In genomic region chr10:101018600-101019439, GRCh38 we compare ENCODE assay signal across 8 cellular contexts. TPM values are rescaled to one million over a fixed set of nuclear protein-coding genes. Genes with fewer than 3 reads are reported as not detected.
DNase-seq lines count a peak whose midpoint lies in the region; ATAC-seq and TF ChIP-seq lines count a peak whose summit lies in the region.

No MANE protein-coding gene starts in this region.

- peak overlapping the region; percentile 51 for H3K4me2 ChIP-seq in OCI-LY7 (ENCODE audit: low read length)

- no peaks in the 10 kb centered on the region for H4K20me1 ChIP-seq in OCI-LY7 (ENCODE audit: insufficient read depth, low read length)

- H3K27ac ChIP-seq in CD4-positive, alpha-beta memory T cell (ENCODE audit: low read depth, low read length) = no peak overlapping the region
- H3K27ac ChIP-seq in OCI-LY7 (ENCODE audit: low read depth, low read length, poor library complexity, severe bottlenecking) (no peak overlapping the region), esophagus squamous epithelium (no peak overlapping the region)

- H3K27me3 ChIP-seq in CD4-positive, alpha-beta memory T cell (ENCODE audit: insufficient read depth, low read length) = peaks cover 11% of the 10 kb centered on the region
- H3K27me3 ChIP-seq in esophagus squamous epithelium = peaks cover 0 to 55% (median 0%) of the 10 kb centered on the region in 4 donors

- POLR2A ChIA-PET in CD4-positive, alpha-beta memory T cell (lab: Charles Lee; ENCODE audit: partially characterized antibody) = interaction anchor here (0.5 to 3.3 kb wide), 4 partner anchors 13 to 39 kb away, joined by 3 to 13 read pairs (median 4); partner anchors contain the start of genes PDZD7 and SFXN3
- POLR2A ChIA-PET in OCI-LY7 (lab: Charles Lee) = interaction anchor here (1.3 kb wide), 1 partner anchor 32 kb away, joined by 3 read pairs; no protein-coding TSS in a partner anchor

- H3K4me3 Mint-ChIP-seq in CD4-positive, alpha-beta memory T cell = no peak overlapping the region
- H3K4me3 Mint-ChIP-seq in activated T-cell treated with anti-CD3 and anti-CD28 coated beads, Interleukin-2, amount 50 U/mL, for 24 hours = no peak overlapping the region
- H3K4me3 Mint-ChIP-seq in naive B cell = peak overlapping the region in 7 of 8 donors; percentile 23 to 86 (median 71)

- intact Hi-C loops in CD4-positive, alpha-beta memory T cell (cut with micrococcal nuclease) = loop anchor here (1.0 kb wide), 1 partner anchor 49 kb away; no protein-coding TSS in a partner anchor
- intact Hi-C loops in OCI-LY7 (cut with micrococcal nuclease; ENCODE audit: unreplicated experiment) (no loop called here), esophagus squamous epithelium (cut with DNase I) (no loop called here)

- peaks cover 5 to 10% (median 6%) of the 10 kb centered on the region in 4 donors for H3K4me1 Mint-ChIP-seq in CD4-positive, alpha-beta memory T cell
- peaks cover 24% of the 10 kb centered on the region for H3K4me1 Mint-ChIP-seq in activated T-cell treated with anti-CD3 and anti-CD28 coated beads, Interleukin-2, amount 50 U/mL, for 24 hours (ENCODE audit: low read depth)
- H3K4me1 Mint-ChIP-seq in naive B cell = peaks cover 16 to 26% (median 23%) of the 10 kb centered on the region in 3 donors

- WGBS in esophagus squamous epithelium, 2 donors = 12 to 34% methylated on average over 8 to 15 of the region's 45 CpGs

- no peaks in the 10 kb centered on the region for H3K9me3 ChIP-seq in CD4-positive, alpha-beta memory T cell (ENCODE audit: control insufficient read depth in 1 of 2, low read length in 2 of 2)
- no peaks in the 10 kb centered on the region for H3K9me3 ChIP-seq in OCI-LY7 (ENCODE audit: low read length)
- no peaks in the 10 kb centered on the region for H3K9me3 ChIP-seq in esophagus squamous epithelium

- CTCF ChIA-PET in CD4-positive, alpha-beta memory T cell (lab: Charles Lee; ENCODE audit: partially characterized antibody) = interaction anchor here (1.0 to 7.2 kb wide), 21 partner anchors 9 to 71 kb away, joined by 3 to 171 read pairs (median 6); partner anchors contain the start of genes KAZALD1, LZTS2, PDZD7 and SEMA4G
- CTCF ChIA-PET in OCI-LY7 (lab: Charles Lee; ENCODE audit: unreplicated experiment) = interaction anchor here (0.9 kb wide), 1 partner anchor 10 kb away, joined by 3 read pairs; no protein-coding TSS in a partner anchor

- H3K27ac Mint-ChIP-seq in CD4-positive, alpha-beta memory T cell = no peak overlapping the region
- H3K27ac Mint-ChIP-seq in activated T-cell treated with anti-CD3 and anti-CD28 coated beads, Interleukin-2, amount 50 U/mL, for 24 hours = no peak overlapping the region
- peak overlapping the region in 4 of 6 donors; percentile 12 to 72 (median 24) for H3K27ac Mint-ChIP-seq in naive B cell

- no peak for TF ChIP-seq POLR2A in esophagus squamous epithelium (IDR thresholded peaks at IDR 0.05)

- peak overlapping the region; percentile 51; the same call in 1 of the 2 replicates for H2AFZ ChIP-seq in OCI-LY7 (ENCODE audit: low read length)

- peak; percentile 53 to 68 (median 59) for DNase-seq in CD4-positive, alpha-beta memory T cell
- DNase-seq in HFF-Myc (ENCODE audit: extremely low read depth, low read depth) (no peak), OCI-LY7 (ENCODE audit: low spot score) (peak; percentile 63), esophagus squamous epithelium (lab: John Stamatoyannopoulos, UW) (no peak), naive B cell (peak; percentile 41)
- DNase-seq in activated T-cell treated with anti-CD3 and anti-CD28 coated beads, Interleukin-2, amount 50 U/mL, for 24 hours = peak; percentile 85
- peak; percentile 90 for DNase-seq in stimulated activated naive CD8-positive, alpha-beta T cell treated with anti-CD3 and anti-CD28 coated beads, Interleukin-15, Interleukin-2, amounts not matched to agents 100 U/mL and 50 U/mL, for 24 hours

- H3K9me3 Mint-ChIP-seq in CD4-positive, alpha-beta memory T cell = no peaks in the 10 kb centered on the region
- no peaks in the 10 kb centered on the region for H3K9me3 Mint-ChIP-seq in activated T-cell treated with anti-CD3 and anti-CD28 coated beads, Interleukin-2, amount 50 U/mL, for 24 hours
- no peaks in the 10 kb centered on the region for H3K9me3 Mint-ChIP-seq in naive B cell

- no TSS peak for BruUV-seq in OCI-LY7 (replicated peaks; lab: Mats Ljungman, UMichigan)

- H3K9me2 ChIP-seq in OCI-LY7 (ENCODE audit: insufficient read depth, low read length) = no peaks in the 10 kb centered on the region

- TF ChIP-seq CTCF in HFF-Myc (IDR thresholded peaks at IDR 0.05; ENCODE audit: low read depth, low read length, missing control alignments) (peak; percentile 80), OCI-LY7 (conservative IDR thresholded peaks at IDR 0.05; ENCODE audit: low read length) (peak; percentile 77), esophagus squamous epithelium (IDR thresholded peaks at IDR 0.05) (peak in 5 of 6 experiments; percentile 50 to 79 (median 68))

- H3K4me1 ChIP-seq in CD4-positive, alpha-beta memory T cell (ENCODE audit: insufficient read depth, low read length) = peaks cover 7% of the 10 kb centered on the region
- H3K4me1 ChIP-seq in OCI-LY7 (ENCODE audit: insufficient read depth, low read length, poor library complexity, severe bottlenecking) (peaks cover 11% of the 10 kb centered on the region), esophagus squamous epithelium (peaks cover 7 to 17% (median 12%) of the 10 kb centered on the region in 3 donors)

- no peaks in the 10 kb centered on the region for H3K36me3 ChIP-seq in CD4-positive, alpha-beta memory T cell (ENCODE audit: insufficient read depth, low read length)
- H3K36me3 ChIP-seq in OCI-LY7 (ENCODE audit: insufficient read depth, low read length) (no peaks in the 10 kb centered on the region), esophagus squamous epithelium (no peaks in the 10 kb centered on the region)

- ATAC-seq in naive B cell (ENCODE audit: low read depth in 2 of 2) = peak; percentile 64
- ATAC-seq in stimulated activated naive CD8-positive, alpha-beta T cell treated with anti-CD3 and anti-CD28 coated beads, Interleukin-15, Interleukin-2, amounts not matched to agents 100 U/mL and 50 U/mL, for 24 hours = peak; percentile 75
- no peak for ATAC-seq in HG03442 (IDR thresholded peaks at IDR 0.05; ENCODE audit: unreplicated experiment)

- no peak overlapping the region for H3K4me3 ChIP-seq in CD4-positive, alpha-beta memory T cell (ENCODE audit: low read length in 2 of 2)
- H3K4me3 ChIP-seq in HFF-Myc (replicated peaks; ENCODE audit: low read depth, low read length) (no peak overlapping the region), OCI-LY7 (ENCODE audit: low read depth, low read length, poor library complexity, severe bottlenecking) (no peak overlapping the region), esophagus squamous epithelium (peak overlapping the region in 1 of 4 donors; percentile 4)

- no peaks in the 10 kb centered on the region for H3K79me2 ChIP-seq in OCI-LY7 (ENCODE audit: insufficient read depth, low read depth, low read length)

- no peaks in the 10 kb centered on the region for H3K36me3 Mint-ChIP-seq in CD4-positive, alpha-beta memory T cell
- H3K36me3 Mint-ChIP-seq in activated T-cell treated with anti-CD3 and anti-CD28 coated beads, Interleukin-2, amount 50 U/mL, for 24 hours (ENCODE audit: low read depth) = no peaks in the 10 kb centered on the region
- no peaks in the 10 kb centered on the region for H3K36me3 Mint-ChIP-seq in naive B cell

- H3K27me3 Mint-ChIP-seq in CD4-positive, alpha-beta memory T cell = peaks cover 25 to 32% of the 10 kb centered on the region in 2 donors
- H3K27me3 Mint-ChIP-seq in activated T-cell treated with anti-CD3 and anti-CD28 coated beads, Interleukin-2, amount 50 U/mL, for 24 hours = peaks cover 67% of the 10 kb centered on the region
- H3K27me3 Mint-ChIP-seq in naive B cell = peaks cover 25 to 63% (median 50%) of the 10 kb centered on the region in 3 donors

RNA-seq across cellular contexts. Expression of gene PDZD7, which starts 12.1 kb away (rescaled TPM):
- 1 to 10 TPM; 1.1 to 1.8 TPM for total RNA-seq in CD4-positive, alpha-beta memory T cell
- under 1 TPM; 0.20 to 0.29 TPM for polyA plus RNA-seq in CD4-positive, alpha-beta memory T cell
- total RNA-seq in OCI-LY7 (2014; rRNA removed; shearing (Covaris generic)) = 1.4 and 2.1 TPM in 2 replicates
- total RNA-seq in OCI-LY7 (2022) = 1.6 and 1.8 TPM in 2 replicates
- total RNA-seq in esophagus squamous epithelium = under 1 TPM in 3 of 4 donors, not detected in 1; 0.19 to 0.29 (median 0.26) TPM
- polyA plus RNA-seq in naive B cell (ENCODE audit: low read depth in 6 of 6) = under 1 TPM in 2 of 6 donors, not detected in 4; 0.23 to 0.87 TPM

RNA-seq across cellular contexts. Expression of gene SFXN3, which starts 12.2 kb away (rescaled TPM):
- 100 to 1,000 TPM; 118 to 123 TPM for total RNA-seq in CD4-positive, alpha-beta memory T cell
- 10 to 100 TPM; 10.8 to 21.0 TPM for polyA plus RNA-seq in CD4-positive, alpha-beta memory T cell
- total RNA-seq in OCI-LY7 (2014; rRNA removed; shearing (Covaris generic)) = 0.41 TPM in 1 of 2 replicates, not detected in the other
- 0.11 TPM in 1 of 2 replicates, not detected in the other for total RNA-seq in OCI-LY7 (2022)
- total RNA-seq in esophagus squamous epithelium = 10 to 100 TPM in 2 of 4 donors, 1 to 10 TPM in 2; 3.9 to 30.7 (median 9.4) TPM
- polyA plus RNA-seq in naive B cell (ENCODE audit: low read depth in 6 of 6) = 1 to 10 TPM; 3.5 to 6.4 (median 4.8) TPM

RNA-seq across cellular contexts. Expression of gene LZTS2, which starts 19.2 kb away (rescaled TPM):
- total RNA-seq in CD4-positive, alpha-beta memory T cell = 10 to 100 TPM; 33.4 to 33.9 TPM
- 10 to 100 TPM in 1 of 2 donors, 1 to 10 TPM in 1; 8.4 to 19.9 TPM for polyA plus RNA-seq in CD4-positive, alpha-beta memory T cell
- total RNA-seq in OCI-LY7 (2014; rRNA removed; shearing (Covaris generic)) = 10.4 and 13.6 TPM in 2 replicates
- total RNA-seq in OCI-LY7 (2022) = 20.3 and 20.5 TPM in 2 replicates
- total RNA-seq in esophagus squamous epithelium = 10 to 100 TPM; 26.7 to 55.2 (median 41.4) TPM
- 10 to 100 TPM in 5 of 6 donors, 1 to 10 TPM in 1; 2.2 to 21.5 (median 13.2) TPM for polyA plus RNA-seq in naive B cell (ENCODE audit: low read depth in 6 of 6)

RNA-seq across cellular contexts. Expression of gene TWNK, which starts 31.5 kb away (rescaled TPM):
- 10 to 100 TPM; 11.5 to 14.3 TPM for total RNA-seq in CD4-positive, alpha-beta memory T cell
- 10 to 100 TPM in 1 of 2 donors, 1 to 10 TPM in 1; 5.0 to 10.3 TPM for polyA plus RNA-seq in CD4-positive, alpha-beta memory T cell
- total RNA-seq in OCI-LY7 (2014; rRNA removed; shearing (Covaris generic)) = 14.5 and 15.8 TPM in 2 replicates
- total RNA-seq in OCI-LY7 (2022) = 20.3 and 21.7 TPM in 2 replicates
- total RNA-seq in esophagus squamous epithelium = 10 to 100 TPM in 1 of 4 donors, 1 to 10 TPM in 3; 5.0 to 13.9 (median 6.5) TPM
- 10 to 100 TPM in 2 of 6 donors, 1 to 10 TPM in 3, not detected in 1; 5.5 to 13.3 (median 8.1) TPM for polyA plus RNA-seq in naive B cell (ENCODE audit: low read depth in 6 of 6)

RNA-seq across cellular contexts. Expression of gene MRPL43, which starts 31.5 kb away (rescaled TPM):
- 10 to 100 TPM; 65.8 to 71.6 TPM for total RNA-seq in CD4-positive, alpha-beta memory T cell
- polyA plus RNA-seq in CD4-positive, alpha-beta memory T cell = 100 to 1,000 TPM; 110 to 114 TPM
- 51.9 and 56.2 TPM in 2 replicates for total RNA-seq in OCI-LY7 (2014; rRNA removed; shearing (Covaris generic))
- total RNA-seq in OCI-LY7 (2022) (49.8 and 53.8 TPM in 2 replicates), esophagus squamous epithelium (10 to 100 TPM; 52.7 to 71.9 (median 60.7) TPM)
- polyA plus RNA-seq in naive B cell (ENCODE audit: low read depth in 6 of 6) = 100 to 1,000 TPM in 4 of 6 donors, 10 to 100 TPM in 2; 74.4 to 125 (median 113) TPM

Comparison
In these comparisons a context has a peak if more than half of its experiments do, and no peak if none do; other contexts are left out.
1. DNase-seq: peak in CD4-positive, alpha-beta memory T cell (5 of 5), OCI-LY7 (single experiment), activated T-cell treated with anti-CD3 and anti-CD28 coated beads, Interleukin-2, amount 50 U/mL, for 24 hours (single experiment), naive B cell (single experiment) and stimulated activated naive CD8-positive, alpha-beta T cell treated with anti-CD3 and anti-CD28 coated beads, Interleukin-15, Interleukin-2, amounts not matched to agents 100 U/mL and 50 U/mL, for 24 hours (single experiment); none in HFF-Myc (single experiment) and esophagus squamous epithelium (single experiment).
2. H3K27ac Mint-ChIP-seq: peak in naive B cell (4 of 6); none in CD4-positive, alpha-beta memory T cell (0 of 7) and activated T-cell treated with anti-CD3 and anti-CD28 coated beads, Interleukin-2, amount 50 U/mL, for 24 hours (single experiment).
3. H3K4me3 Mint-ChIP-seq: peak in naive B cell (7 of 8); none in CD4-positive, alpha-beta memory T cell (0 of 8) and activated T-cell treated with anti-CD3 and anti-CD28 coated beads, Interleukin-2, amount 50 U/mL, for 24 hours (single experiment).
4. Peak in every context shown above with its lines, with median percentiles within 50 percentile points of each other: CTCF ChIP-seq.